ENCODE assay signal across 1 cellular context in genomic region chr15:31344824-31345605, GRCh38.
TF ChIP-seq lines count a peak whose summit lies in the region.

No MANE protein-coding gene starts in this region.

TF ChIP-seq in GM12878, 131 proteins besides CTCF, POLR2A, EP300 and RAD21 (continued from another document):
- TF ChIP-seq REST (IDR thresholded peaks at IDR 0.05; ENCODE audit: low read depth, low read length) (no peak), NKRF (conservative IDR thresholded peaks at IDR 0.05) (0 out of 2 replicates have a peak, but pooled peaks have one; percentile 32), MTA2 (IDR thresholded peaks at IDR 0.05; ENCODE audit: low read depth) (no peak), EGR1 (IDR thresholded peaks at IDR 0.05; ENCODE audit: borderline replicate concordance in 1 of 2, low read depth in 2 of 2, low read length in 2 of 2) (no peak), IKZF2 (IDR thresholded peaks at IDR 0.05) (0 out of 4 replicates have a peak, but pooled peaks of 1 of the 2 experiments have one; percentile 11), DPF2 (IDR thresholded peaks at IDR 0.05) (no peak), ZNF687 (IDR thresholded peaks at IDR 0.05) (peak; percentile 75; the same call in 1 of the 2 replicates), ZNF24 (IDR thresholded peaks at IDR 0.05) (no peak), RELB (IDR thresholded peaks at IDR 0.05; ENCODE audit: low read depth) (0 out of 2 replicates have a peak, but pooled peaks have one; percentile 42), JUND (IDR thresholded peaks at IDR 0.05; ENCODE audit: low read depth, low read length) (no peak), NFIC (IDR thresholded peaks at IDR 0.05; ENCODE audit: low read depth, low read length) (no peak), TAF1 (IDR thresholded peaks at IDR 0.05; ENCODE audit: borderline replicate concordance, low read depth, low read length) (0 out of 2 replicates have a peak, but pooled peaks have one; percentile 37), IKZF1 (conservative IDR thresholded peaks at IDR 0.05) (peak; percentile 48; the same call in 1 of the 2 replicates), BHLHE40 (IDR thresholded peaks at IDR 0.05; ENCODE audit: borderline replicate concordance in 1 of 2, low read depth in 2 of 2, low read length in 1 of 2) (peak in 1 of 2 experiments; percentile 36; a peak in 1 of 4 replicates), POLR2AphosphoS5 (IDR thresholded peaks at IDR 0.05; ENCODE audit: low read length) (peak; percentile 69; the same call in 1 of the 2 replicates), LARP7 (IDR thresholded peaks at IDR 0.05) (0 out of 2 replicates have a peak, but pooled peaks have one; percentile 48), TBL1XR1 (IDR thresholded peaks at IDR 0.05; ENCODE audit: low read depth, low read length) (no peak), EED (IDR thresholded peaks at IDR 0.05; ENCODE audit: low read depth) (peak; percentile 67), POU2F2 (IDR thresholded peaks at IDR 0.05; ENCODE audit: borderline replicate concordance, low read depth, low read length) (peak; percentile 5; the same call in 1 of the 3 replicates), ZNF592 (IDR thresholded peaks at IDR 0.05) (no peak), MAX (IDR thresholded peaks at IDR 0.05; ENCODE audit: low read depth, low read length) (no peak), SRF (IDR thresholded peaks at IDR 0.05; ENCODE audit: low read depth in 2 of 2, low read length in 2 of 2) (0 out of 4 replicates have a peak, but pooled peaks of 1 of the 2 experiments have one; percentile 1), MEF2B (IDR thresholded peaks at IDR 0.05; ENCODE audit: partially characterized antibody, poor library complexity, severe bottlenecking) (peak; percentile 24), SMAD5 (IDR thresholded peaks at IDR 0.05; ENCODE audit: low read depth) (0 out of 2 replicates have a peak, but pooled peaks have one; percentile 32), ZBED1 (IDR thresholded peaks at IDR 0.05; ENCODE audit: borderline replicate concordance) (no peak), RAD51 (IDR thresholded peaks at IDR 0.05) (no peak), JUNB (IDR thresholded peaks at IDR 0.05) (no peak), PAX5 (IDR thresholded peaks at IDR 0.05; ENCODE audit: borderline replicate concordance, low read depth, low read length) (no peak), WRNIP1 (IDR thresholded peaks at IDR 0.05; ENCODE audit: borderline replicate concordance, low read depth, low read length) (no peak), HDAC6 (IDR thresholded peaks at IDR 0.05; ENCODE audit: unreplicated experiment) (no peak), MXI1 (IDR thresholded peaks at IDR 0.05; ENCODE audit: low read depth, low read length) (no peak), HDGF (IDR thresholded peaks at IDR 0.05) (peak; percentile 71; the same call in 1 of the 2 replicates), RB1 (IDR thresholded peaks at IDR 0.05; ENCODE audit: borderline replicate concordance) (no peak), HCFC1 (IDR thresholded peaks at IDR 0.05; ENCODE audit: low read length) (no peak)
